In genomic region chrX:66833426-66833825, GRCh38 we compare ENCODE assay signal across 10 cellular contexts.
DNase-seq lines count a peak whose midpoint lies in the region; ATAC-seq and TF ChIP-seq lines count a peak whose summit lies in the region.
"Had no signal": no experiment of that assay in that cellular context is flagged by ENCODE, and none has a peak within 500 bp of the region (broad histone marks: within the 10 kb centered on the region; RNA-seq: fewer than 3 reads in every experiment).

No MANE protein-coding gene starts in this region.

- no peak for TF ChIP-seq CTCF in GM13976 (IDR thresholded peaks at IDR 0.05; ENCODE audit: borderline replicate concordance, control extremely low read depth, extremely low read depth, insufficient read depth, missing control alignments)

- DNase-seq in GM13976 (ENCODE audit: low spot score) (peak; percentile 1), NCI-H1436 (lab: John Stamatoyannopoulos, UW) (no peak), posterior cingulate gyrus (no peak)
- no peak for DNase-seq in activated effector memory CD4-positive, alpha-beta T cell treated with Interleukin-2 at 50 U/mL for 16 hours
- DNase-seq: activated CD4-positive, alpha-beta T cell treated with anti-CD3 and anti-CD28 coated beads for 4 hours; NCI-H2107 had no signal

- ATAC-seq in GM19043 (IDR thresholded peaks at IDR 0.05; ENCODE audit: low read depth, unreplicated experiment) = peak; percentile 99
- ATAC-seq in HG02623 (IDR thresholded peaks at IDR 0.05; ENCODE audit: unreplicated experiment) = peak; percentile 93
- ATAC-seq in HG03378 (IDR thresholded peaks at IDR 0.05; ENCODE audit: unreplicated experiment) = peak; percentile 100
- ATAC-seq in GM19397 (IDR thresholded peaks at IDR 0.05; ENCODE audit: unreplicated experiment) = no peak

- in situ Hi-C loops in GM13976 (cut with MboI; ENCODE audit: low sequenced_read_pairs, unreplicated experiment) = no loop called here

- intact Hi-C loops in posterior cingulate gyrus (cut with DNase I) = no loop called here
